ENCODE assay signal across 8 cellular contexts in the genomic region with DNA sequence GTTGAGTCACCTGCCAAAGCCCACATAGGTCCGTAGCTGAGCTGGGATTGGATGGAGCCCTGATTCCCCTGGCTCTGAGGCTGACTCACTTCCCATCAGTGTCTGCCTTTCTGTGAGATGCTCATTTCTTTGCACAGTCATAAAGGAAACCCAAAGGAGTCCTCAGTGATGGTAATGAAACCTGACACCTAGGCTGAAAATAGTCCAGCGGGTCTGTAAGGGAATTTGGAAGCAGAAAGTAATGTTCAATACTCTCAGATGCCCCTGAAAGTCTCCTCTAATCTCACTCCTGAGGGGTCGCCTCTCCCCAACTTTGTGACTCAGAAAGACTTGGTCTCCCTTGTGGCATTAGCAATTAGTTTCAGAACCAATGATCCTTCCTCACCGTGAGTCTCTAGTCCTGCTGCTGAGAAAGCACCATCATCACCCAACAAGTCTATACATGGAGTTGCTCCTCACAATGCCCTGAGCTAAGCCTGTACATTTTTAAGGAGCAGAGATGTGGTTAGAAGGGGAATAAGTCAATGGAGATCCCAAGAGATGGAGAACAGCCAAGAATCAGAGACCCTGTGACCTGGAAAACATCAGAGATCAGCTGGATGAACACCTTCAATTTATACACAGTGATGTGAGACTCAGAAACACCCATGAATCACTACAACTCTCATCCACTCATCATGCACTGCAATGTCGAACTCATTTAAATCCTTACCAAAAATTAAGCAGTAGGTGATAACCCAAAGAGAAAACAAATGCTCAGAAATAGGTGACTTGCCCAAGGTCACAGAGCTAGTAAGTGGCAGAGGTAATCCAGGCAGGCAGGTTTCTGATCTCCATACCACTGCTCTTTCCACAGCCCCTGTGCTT.
DNase-seq lines count a peak whose midpoint lies in the region; ATAC-seq and TF ChIP-seq lines count a peak whose summit lies in the region.

No MANE protein-coding gene starts in this region.

- no peaks in the 10 kb centered on the region for H3K36me3 ChIP-seq in Caco-2 (ENCODE audit: control insufficient read depth, insufficient read depth, low read length)

- no peak overlapping the region for H3K4me3 Mint-ChIP-seq in Caco-2 (ENCODE audit: unreplicated experiment)

- TF ChIP-seq CTCF in astrocyte of the cerebellum (IDR thresholded peaks at IDR 0.05; ENCODE audit: low read depth, low read length, missing control alignments) (no peak), Caco-2 (IDR thresholded peaks at IDR 0.05; ENCODE audit: insufficient read depth in 1 of 2, low read depth in 1 of 2, low read length in 1 of 2, severe bottlenecking in 1 of 2, unreplicated experiment in 1 of 2) (no peak)

- in situ Hi-C loops in astrocyte of the cerebellum (cut with HindIII; ENCODE audit: low sequenced_read_pairs) = no loop called here

- H3K36me3 Mint-ChIP-seq in Caco-2 (ENCODE audit: insufficient read depth, unreplicated experiment) = no peaks in the 10 kb centered on the region

- CTCF ChIA-PET in Caco-2 (lab: Charles Lee) = no interaction called here

- peaks cover 3% of the 10 kb centered on the region for H3K27me3 Mint-ChIP-seq in Caco-2 (ENCODE audit: insufficient read depth, unreplicated experiment)

- H3K9me3 ChIP-seq in Caco-2 = no peaks in the 10 kb centered on the region

- ATAC-seq in GM19452 (IDR thresholded peaks at IDR 0.05; ENCODE audit: unreplicated experiment) (peak; percentile 98), HG03378 (IDR thresholded peaks at IDR 0.05; ENCODE audit: unreplicated experiment) (peak; percentile 99), sciatic nerve (no peak)

- no peaks in the 10 kb centered on the region for H3K27me3 ChIP-seq in Caco-2 (replicated peaks; ENCODE audit: control insufficient read depth, insufficient read depth, low read length)

- intact Hi-C loops in sciatic nerve (cut with DNase I) = no loop called here
- intact Hi-C loops in Caco-2 (cut with micrococcal nuclease; ENCODE audit: unreplicated experiment) = no loop called here
- intact Hi-C loops in head of caudate nucleus (cut with DNase I) = no loop called here

- no TSS peak for BruUV-seq in Caco-2 (replicated peaks; lab: Mats Ljungman, UMichigan)

- no peaks in the 10 kb centered on the region for H3K9me3 Mint-ChIP-seq in Caco-2 (ENCODE audit: unreplicated experiment)

- DNase-seq in AG08395 (ENCODE audit: low spot score) (peak; percentile 3), astrocyte of the cerebellum (ENCODE audit: low read depth) (peak; percentile 42), sciatic nerve (ENCODE audit: low spot score) (no peak), NAMALWA (ENCODE audit: low spot score) (no peak), Caco-2 (no peak), head of caudate nucleus (no peak)

- POLR2A ChIA-PET in Caco-2 (lab: Charles Lee) = no interaction called here

- H3K4me1 Mint-ChIP-seq in Caco-2 (ENCODE audit: low read depth, unreplicated experiment) = no peaks in the 10 kb centered on the region

- no peak overlapping the region for H3K27ac Mint-ChIP-seq in Caco-2 (ENCODE audit: unreplicated experiment)

- H3K4me3 ChIP-seq in astrocyte of the cerebellum (ENCODE audit: low read depth, low read length) = no peak overlapping the region
- H3K4me3 ChIP-seq in Caco-2 (ENCODE audit: low read depth, low read length) = no peak overlapping the region

- H3K4me1 ChIP-seq in Caco-2 = no peaks in the 10 kb centered on the region

Comparison
In these comparisons a context has a peak if more than half of its experiments do, and no peak if none do; other contexts are left out.
1. DNase-seq: peak in AG08395 (single experiment) and astrocyte of the cerebellum (single experiment); none in sciatic nerve (single experiment), NAMALWA (single experiment), Caco-2 (0 of 2) and head of caudate nucleus (0 of 42).